In genomic region chr10:22779331-22780019, GRCh38 we compare ENCODE assay signal across 26 cellular contexts.
DNase-seq lines count a peak whose midpoint lies in the region; ATAC-seq, FAIRE-seq and TF ChIP-seq lines count a peak whose summit lies in the region.
"Had no signal": no experiment of that assay in that cellular context is flagged by ENCODE, and none has a peak within 500 bp of the region (broad histone marks: within the 10 kb centered on the region; RNA-seq: fewer than 3 reads in every experiment).

No MANE protein-coding gene starts in this region.

- TF ChIP-seq CTCF in kidney (IDR thresholded peaks at IDR 0.05; ENCODE audit: borderline replicate concordance, extremely low read depth, insufficient read depth) (no peak), OCI-LY7 (conservative IDR thresholded peaks at IDR 0.05; ENCODE audit: low read length) (no peak)

- H3K9me2 ChIP-seq in OCI-LY7 (ENCODE audit: insufficient read depth, low read length), result no peaks in the 10 kb centered on the region

- H3K79me2 ChIP-seq in OCI-LY7 (ENCODE audit: insufficient read depth, low read depth, low read length), result no peaks in the 10 kb centered on the region

- peaks cover 16% of the 10 kb centered on the region for H3K4me1 ChIP-seq in BLaER1
- H3K4me1 ChIP-seq in kidney (ENCODE audit: control insufficient read depth in 1 of 2, insufficient read depth in 1 of 2, low read depth in 1 of 2, low read length in 2 of 2), result peaks cover 6 to 8% of the 10 kb centered on the region in 2 donors
- H3K4me1 ChIP-seq in OCI-LY7 (ENCODE audit: insufficient read depth, low read length, poor library complexity, severe bottlenecking), result no peaks in the 10 kb centered on the region
- H3K4me1 ChIP-seq: BE2C, colonic mucosa, upper lobe of left lung had no signal

- H3K9ac ChIP-seq in BLaER1 (no peak overlapping the region), kidney (ENCODE audit: low read length in 2 of 2) (no peak overlapping the region)

- no peak for ATAC-seq in HG03457 (IDR thresholded peaks at IDR 0.05; ENCODE audit: unreplicated experiment)
- ATAC-seq: GM12878; stimulated activated naive B cell treated with anti-CD40 and anti-IgM and Interleukin-4, amounts not matched to agents 10 μg/mL and 1 μg/mL and 100 μg/mL, for 72 hours had no signal

- no peaks in the 10 kb centered on the region for H3K36me3 ChIP-seq in BLaER1
- H3K36me3 ChIP-seq in kidney (ENCODE audit: control insufficient read depth in 1 of 2, insufficient read depth in 2 of 2, low read length in 2 of 2), result no peaks in the 10 kb centered on the region
- H3K36me3 ChIP-seq in OCI-LY7 (ENCODE audit: insufficient read depth, low read length), result no peaks in the 10 kb centered on the region
- H3K36me3 ChIP-seq: BE2C, colonic mucosa, upper lobe of left lung, WERI-Rb-1 had no signal

- H3K27ac ChIP-seq in BLaER1 (no peak overlapping the region), kidney (ENCODE audit: low read depth in 2 of 2, low read length in 2 of 2) (peak overlapping the region; percentile 69 to 72), OCI-LY7 (ENCODE audit: low read depth, low read length, poor library complexity, severe bottlenecking) (no peak overlapping the region)
- H3K27ac ChIP-seq: colonic mucosa, epithelial cell of prostate, upper lobe of left lung, WERI-Rb-1 had no signal

- H4K20me1 ChIP-seq in BLaER1 (no peaks in the 10 kb centered on the region), OCI-LY7 (ENCODE audit: insufficient read depth, low read length) (no peaks in the 10 kb centered on the region)

- POLR2A ChIA-PET in OCI-LY7 (lab: Charles Lee), result interaction anchor here (0.7 to 1.1 kb wide), 2 partner anchors 16 to 22 kb away, joined by 3 read pairs; no protein-coding TSS in a partner anchor

- H3K4me2 ChIP-seq in BLaER1 (peak overlapping the region; percentile 63), OCI-LY7 (ENCODE audit: low read length) (no peak overlapping the region)

- no TSS peak for BruUV-seq in OCI-LY7 (replicated peaks; lab: Mats Ljungman, UMichigan)

- H3K4me3 ChIP-seq in BLaER1, result no peak overlapping the region
- H3K4me3 ChIP-seq in kidney (ENCODE audit: low read length in 2 of 2), result no peak overlapping the region
- H3K4me3 ChIP-seq in OCI-LY7 (ENCODE audit: low read depth, low read length, poor library complexity, severe bottlenecking), result no peak overlapping the region
- H3K4me3 ChIP-seq: colonic mucosa, GM12878, upper lobe of left lung had no signal

- intact Hi-C loops in kidney (cut with DNase I), result no loop called here
- intact Hi-C loops in OCI-LY7 (cut with micrococcal nuclease; ENCODE audit: unreplicated experiment), result no loop called here

- CTCF ChIA-PET in OCI-LY7 (lab: Charles Lee; ENCODE audit: unreplicated experiment), result interaction anchor here (0.6 kb wide), 1 partner anchor 13 kb away, joined by 7 read pairs; no protein-coding TSS in a partner anchor

- H3K27me3 ChIP-seq in BLaER1, result no peaks in the 10 kb centered on the region
- H3K27me3 ChIP-seq: BE2C, colonic mucosa, upper lobe of left lung had no signal

- no peak overlapping the region for H2AFZ ChIP-seq in OCI-LY7 (ENCODE audit: low read length)

- no peak for FAIRE-seq in kidney (lab: Jason Lieb, UNC)
- FAIRE-seq in GM19239 (lab: Jason Lieb, UNC), result no peak
- FAIRE-seq: GM12878, H54, keratinocyte, small intestine had no signal

- H3K9me3 ChIP-seq in BLaER1, result peaks cover 11% of the 10 kb centered on the region
- H3K9me3 ChIP-seq in kidney (ENCODE audit: control insufficient read depth in 1 of 2, low read length in 2 of 2), result no peaks in the 10 kb centered on the region
- H3K9me3 ChIP-seq in OCI-LY7 (ENCODE audit: low read length), result no peaks in the 10 kb centered on the region
- H3K9me3 ChIP-seq: BE2C, colonic mucosa, upper lobe of left lung had no signal

- DNase-seq in M059J (ENCODE audit: low read depth) (peak; percentile 1), kidney (no peak), renal cortical epithelial cell (ENCODE audit: low read depth) (peak; percentile 97), GM19239 (ENCODE audit: insufficient read length, low spot score) (no peak), OCI-LY7 (ENCODE audit: low spot score) (no peak)
- DNase-seq: activated CD4-positive, alpha-beta T cell treated with anti-CD3 and anti-CD28 coated beads for 48 hours; activated effector memory CD4-positive, alpha-beta T cell treated with anti-CD3 and anti-CD28 coated beads, Interleukin-2, amount 50 U/mL, for 16 hours; activated T-cell treated with anti-CD3 and anti-CD28 coated beads, Interleukin-2, amount 50 U/mL, for 1 hour; BE2C; colonic mucosa; effector CD8-positive, alpha-beta T cell; mammary epithelial cell; NCI-H1436 treated with DMSO at 0.1 percent for 48 hours; NCI-H774; nephron progenitor cell; small intestine; stimulated activated naive B cell treated with anti-CD40 and anti-IgM and Interleukin-4, amounts not matched to agents 10 μg/mL and 1 μg/mL and 100 μg/mL, for 72 hours; T-cell; upper lobe of left lung; WERI-Rb-1 had no signal

Comparison
In these comparisons a context has a peak if more than half of its experiments do, and no peak if none do; other contexts are left out.
1. H3K27ac ChIP-seq: peak in kidney (2 of 2); none in BLaER1 (single experiment) and OCI-LY7 (single experiment).
2. DNase-seq: peak in M059J (single experiment) and renal cortical epithelial cell (single experiment); none in kidney (single experiment), GM19239 (single experiment) and OCI-LY7 (single experiment).